Comparison of ENCODE assay signal across 9 cellular contexts in the genomic region with DNA sequence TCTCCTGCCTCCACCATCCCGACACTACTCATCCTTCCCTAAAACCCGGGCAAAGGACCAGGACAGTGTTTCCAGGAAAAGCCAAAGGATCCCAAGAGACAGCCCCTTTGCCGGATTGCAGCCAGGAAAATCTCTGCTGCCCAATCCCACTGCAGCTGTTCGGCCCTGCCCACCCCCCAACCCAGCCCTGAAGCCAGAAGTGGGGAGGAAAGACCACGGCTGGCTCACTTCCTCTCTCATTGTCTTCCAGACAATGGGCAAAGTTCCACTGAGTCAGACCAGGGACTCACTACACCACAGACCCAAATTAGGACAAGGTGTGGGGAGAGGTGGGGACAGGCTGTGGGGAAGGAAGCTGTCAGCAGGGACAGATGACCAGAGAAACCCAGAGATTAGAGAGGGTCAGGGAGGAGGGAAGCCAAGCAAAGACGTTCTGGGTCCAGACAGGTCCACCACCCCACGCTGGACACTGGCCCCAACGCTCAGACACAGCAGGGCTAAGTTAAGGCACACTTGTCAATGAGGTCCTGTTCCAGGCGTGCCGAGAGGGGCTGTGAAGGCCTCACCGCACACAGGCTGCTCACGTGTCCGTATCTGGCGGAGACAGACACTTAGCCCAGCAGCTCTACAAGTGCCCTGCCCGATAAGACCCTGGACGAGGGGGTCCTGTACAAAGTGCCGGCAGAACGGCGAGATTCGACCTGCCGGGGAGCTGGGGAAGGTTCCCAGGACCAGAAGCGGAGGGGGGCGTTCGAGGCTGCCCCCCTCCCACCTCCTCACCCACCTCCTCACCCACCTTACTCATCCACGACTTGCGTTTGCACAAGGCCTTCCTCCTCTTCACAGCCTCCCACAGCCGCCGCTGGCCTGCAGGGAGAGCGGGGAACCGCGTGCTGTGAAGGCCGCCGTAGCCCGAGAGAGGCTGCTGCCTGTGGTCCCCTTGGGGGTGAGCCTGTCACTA. TPM values are rescaled to one million over a fixed set of nuclear protein-coding genes. Genes with fewer than 3 reads are reported as not detected.
DNase-seq lines count a peak whose midpoint lies in the region; TF ChIP-seq lines count a peak whose summit lies in the region.
"Had no signal": no experiment of that assay in that cellular context is flagged by ENCODE, and none has a peak within 500 bp of the region (broad histone marks: within the 10 kb centered on the region; RNA-seq: fewer than 3 reads in every experiment).

No MANE protein-coding gene starts in this region.

- DNase-seq in NCI-H226 = peak; percentile 0
- peak in 1 of 10 donors; percentile 45 for DNase-seq in dorsolateral prefrontal cortex
- peak; percentile 55 for DNase-seq in left kidney (ENCODE audit: low read depth, low spot score)
- peak in 2 of 49 donors; percentile 25 to 35 for DNase-seq in substantia nigra (lab: John Stamatoyannopoulos, UW)
- no peak for DNase-seq in stimulated activated CD4-positive, alpha-beta T cell treated with anti-CD3 and anti-CD28 coated beads, Interleukin-4, amount 100 ng/mL, for 4 hours
- no peak for DNase-seq in T-helper 9 cell
- DNase-seq in cerebellar cortex (ENCODE audit: low spot score) = no peak
- DNase-seq: activated CD8-positive, alpha-beta memory T cell treated with anti-CD3 and anti-CD28 coated beads, Interleukin-2, amount 10 ng/mL, durations not matched to agents 7 days and 5 days; stimulated activated naive B cell treated with anti-CD40 and anti-IgM and Interleukin-4, amounts not matched to agents 10 μg/mL and 1 μg/mL and 100 μg/mL, for 72 hours had no signal

- intact Hi-C loops in dorsolateral prefrontal cortex (cut with DNase I) = no loop called here

- H3K27ac ChIP-seq in dorsolateral prefrontal cortex (peak overlapping the region in 41 of 59 donors; percentile 1 to 79 (median 55)), substantia nigra (ENCODE audit: low read depth, low read length, poor library complexity, severe bottlenecking) (peak overlapping the region; percentile 21)

- TF ChIP-seq CTCF in dorsolateral prefrontal cortex (IDR thresholded peaks at IDR 0.05 in 54 of 56, conservative IDR thresholded peaks at IDR 0.05 in 2 of 56; ENCODE audit: low read depth in 1 of 56, partially characterized antibody in 56 of 56) = no peak

- no peaks in the 10 kb centered on the region for H3K27me3 ChIP-seq in dorsolateral prefrontal cortex

- H3K4me3 ChIP-seq in dorsolateral prefrontal cortex = peak overlapping the region in 3 of 59 donors; percentile 15 to 19 (median 19)

RNA-seq across cellular contexts. Expression of gene TNK2, which starts 21.9 kb away (rescaled TPM):
- 100 to 1,000 TPM; 167 to 402 (median 279) TPM for total RNA-seq in dorsolateral prefrontal cortex

Comparison
In these comparisons a context has a peak if more than half of its experiments do, and no peak if none do; other contexts are left out.
1. DNase-seq: peak in NCI-H226 (single experiment) and left kidney (single experiment); none in stimulated activated CD4-positive, alpha-beta T cell treated with anti-CD3 and anti-CD28 coated beads, Interleukin-4, amount 100 ng/mL, for 4 hours (0 of 2), T-helper 9 cell (single experiment) and cerebellar cortex (single experiment).